Comparison of ENCODE assay signal across 18 cellular contexts in the genomic region with DNA sequence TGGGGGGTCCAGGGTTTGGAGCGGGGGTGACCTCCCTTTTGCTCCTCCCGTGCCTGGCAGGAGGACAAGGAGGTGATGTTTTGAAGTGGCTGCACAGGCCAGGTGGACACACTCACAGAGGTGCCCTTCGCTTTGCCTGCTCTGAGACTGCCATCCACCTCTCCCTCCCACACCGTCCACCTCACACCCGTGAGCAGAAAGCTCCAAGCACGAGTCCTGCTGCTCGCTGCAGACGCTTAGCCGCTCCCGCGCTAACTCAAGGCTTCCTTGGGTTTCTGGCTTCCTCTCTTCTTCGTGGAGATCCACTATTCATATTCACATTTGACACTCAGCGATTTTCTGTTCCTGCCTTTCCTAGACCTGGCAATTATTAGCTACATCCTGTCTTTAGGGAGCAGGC.
"Had no signal": no experiment of that assay in that cellular context is flagged by ENCODE, and none has a peak within 500 bp of the region (broad histone marks: within the 10 kb centered on the region; RNA-seq: fewer than 3 reads in every experiment).

No MANE protein-coding gene starts in this region.

- H3K36me3 ChIP-seq: colonic mucosa, gastrocnemius medialis, transverse colon had no signal

- DNase-seq: activated CD4-positive, alpha-beta memory T cell treated with anti-CD3 and anti-CD28 coated beads, Interleukin-2, amount 10 ng/mL, durations not matched to agents 7 days and 5 days; activated CD4-positive, alpha-beta T cell treated with anti-CD3 and anti-CD28 coated beads for 36 hours; activated CD8-positive, alpha-beta memory T cell treated with anti-CD3 and anti-CD28 coated beads, Interleukin-2, amount 10 ng/mL, durations not matched to agents 7 days and 5 days; activated naive CD4-positive, alpha-beta T cell; activated naive CD8-positive, alpha-beta T cell treated with anti-CD3 and anti-CD28 coated beads for 36 hours; amniotic stem cell; caudate nucleus; colonic mucosa; gastrocnemius medialis; head of caudate nucleus; left ventricle myocardium superior; naive thymus-derived CD4-positive, alpha-beta T cell; nucleus accumbens; stimulated activated CD4-positive, alpha-beta T cell treated with anti-CD3 and anti-CD28 coated beads, Interleukin-12 subunit alpha, Interleukin-12 subunit beta, amount 100 ng/mL, for 4 hours; stimulated activated CD4-positive, alpha-beta T cell treated with anti-CD3 and anti-CD28 coated beads, Interleukin-1b, Interleukin-23, amount 100 ng/mL, for 48 hours; T-helper 17 cell; transverse colon had no signal

- H3K4me3 ChIP-seq: colonic mucosa, gastrocnemius medialis, transverse colon had no signal

- H3K27ac Mint-ChIP-seq: activated CD4-positive, alpha-beta memory T cell treated with anti-CD3 and anti-CD28 coated beads, Interleukin-2, amount 10 ng/mL, durations not matched to agents 7 days and 5 days; activated CD4-positive, alpha-beta T cell treated with anti-CD3 and anti-CD28 coated beads for 36 hours; activated CD8-positive, alpha-beta memory T cell treated with anti-CD3 and anti-CD28 coated beads, Interleukin-2, amount 10 ng/mL, durations not matched to agents 7 days and 5 days; activated naive CD8-positive, alpha-beta T cell treated with anti-CD3 and anti-CD28 coated beads for 36 hours; naive thymus-derived CD4-positive, alpha-beta T cell; stimulated activated naive CD8-positive, alpha-beta T cell treated with anti-CD3 and anti-CD28 coated beads, Interleukin-15, Interleukin-2, amounts not matched to agents 100 ng/mL and 50 ng/mL, for 24 hours; T-helper 17 cell had no signal

- H3K27ac ChIP-seq: colonic mucosa, gastrocnemius medialis, transverse colon had no signal

- H3K27me3 ChIP-seq: colonic mucosa, gastrocnemius medialis, transverse colon had no signal

- H3K4me1 Mint-ChIP-seq: activated CD4-positive, alpha-beta memory T cell treated with anti-CD3 and anti-CD28 coated beads, Interleukin-2, amount 10 ng/mL, durations not matched to agents 7 days and 5 days; activated CD4-positive, alpha-beta T cell treated with anti-CD3 and anti-CD28 coated beads for 36 hours; activated CD8-positive, alpha-beta memory T cell treated with anti-CD3 and anti-CD28 coated beads, Interleukin-2, amount 10 ng/mL, durations not matched to agents 7 days and 5 days; activated naive CD8-positive, alpha-beta T cell treated with anti-CD3 and anti-CD28 coated beads for 36 hours; naive thymus-derived CD4-positive, alpha-beta T cell; T-helper 17 cell had no signal

- H3K9me3 ChIP-seq: colonic mucosa, gastrocnemius medialis, transverse colon had no signal

- H3K4me3 Mint-ChIP-seq: activated CD4-positive, alpha-beta memory T cell treated with anti-CD3 and anti-CD28 coated beads, Interleukin-2, amount 10 ng/mL, durations not matched to agents 7 days and 5 days; activated CD4-positive, alpha-beta T cell treated with anti-CD3 and anti-CD28 coated beads for 36 hours; activated CD8-positive, alpha-beta memory T cell treated with anti-CD3 and anti-CD28 coated beads, Interleukin-2, amount 10 ng/mL, durations not matched to agents 7 days and 5 days; activated naive CD8-positive, alpha-beta T cell treated with anti-CD3 and anti-CD28 coated beads for 36 hours; naive thymus-derived CD4-positive, alpha-beta T cell; stimulated activated naive CD8-positive, alpha-beta T cell treated with anti-CD3 and anti-CD28 coated beads, Interleukin-15, Interleukin-2, amounts not matched to agents 100 ng/mL and 50 ng/mL, for 24 hours; T-helper 17 cell had no signal

- H3K36me3 Mint-ChIP-seq: activated CD8-positive, alpha-beta memory T cell treated with anti-CD3 and anti-CD28 coated beads, Interleukin-2, amount 10 ng/mL, durations not matched to agents 7 days and 5 days; activated naive CD8-positive, alpha-beta T cell treated with anti-CD3 and anti-CD28 coated beads for 36 hours; naive thymus-derived CD4-positive, alpha-beta T cell had no signal

- H3K9me3 Mint-ChIP-seq: activated CD4-positive, alpha-beta memory T cell treated with anti-CD3 and anti-CD28 coated beads, Interleukin-2, amount 10 ng/mL, durations not matched to agents 7 days and 5 days; stimulated activated naive CD8-positive, alpha-beta T cell treated with anti-CD3 and anti-CD28 coated beads, Interleukin-15, Interleukin-2, amounts not matched to agents 100 ng/mL and 50 ng/mL, for 24 hours had no signal

- ATAC-seq: activated CD4-positive, alpha-beta T cell treated with anti-CD3 and anti-CD28 coated beads for 36 hours; activated CD8-positive, alpha-beta memory T cell treated with anti-CD3 and anti-CD28 coated beads, Interleukin-2, amount 10 ng/mL, durations not matched to agents 7 days and 5 days; gastrocnemius medialis; left ventricle myocardium superior; naive thymus-derived CD4-positive, alpha-beta T cell; T-helper 17 cell had no signal

- H3K27me3 Mint-ChIP-seq: activated CD4-positive, alpha-beta memory T cell treated with anti-CD3 and anti-CD28 coated beads, Interleukin-2, amount 10 ng/mL, durations not matched to agents 7 days and 5 days; activated CD8-positive, alpha-beta memory T cell treated with anti-CD3 and anti-CD28 coated beads, Interleukin-2, amount 10 ng/mL, durations not matched to agents 7 days and 5 days; activated naive CD8-positive, alpha-beta T cell treated with anti-CD3 and anti-CD28 coated beads for 36 hours; stimulated activated naive CD8-positive, alpha-beta T cell treated with anti-CD3 and anti-CD28 coated beads, Interleukin-15, Interleukin-2, amounts not matched to agents 100 ng/mL and 50 ng/mL, for 24 hours; T-helper 17 cell had no signal

- H3K4me1 ChIP-seq: colonic mucosa, gastrocnemius medialis, transverse colon had no signal
